Comparison of ENCODE assay signal across 1 cellular context in genomic region chr14:75067765-75068164, GRCh38.
TF ChIP-seq lines count a peak whose summit lies in the region.

No MANE protein-coding gene starts in this region.

TF ChIP-seq in HepG2, 621 proteins besides CTCF, POLR2A, EP300 and RAD21:
- TF ChIP-seq ZNF770 (CRISPR knock-in tag; IDR thresholded peaks at IDR 0.05) (peak; percentile 74; the same call in 1 of the 2 replicates), ZMYM3 (CRISPR knock-in tag; IDR thresholded peaks at IDR 0.05) (0 out of 2 replicates have a peak, but pooled peaks have one; percentile 36), ZNF121 (CRISPR knock-in tag; IDR thresholded peaks at IDR 0.05) (peak; percentile 59)
